ENCODE assay signal across 8 cellular contexts in genomic region chr6:130366011-130366963, GRCh38. TPM values are rescaled to one million over a fixed set of nuclear protein-coding genes. Genes with fewer than 3 reads are reported as not detected.
A peak's percentile ranks its signal among the peaks of the same experiment; 100 is the strongest.
DNase-seq lines count a peak whose midpoint lies in the region; TF ChIP-seq lines count a peak whose summit lies in the region.

Gene TMEM200A, plus strand, starts transcription at chr6:130366017. Its CDS starts 74,406 bp downstream, at chr6:130440423.

- H3K27me3 ChIP-seq in vagina = no peaks in the 10 kb centered on the region

- peak within 1 kb of the TSS; percentile 55 to 65 for H3K4me3 ChIP-seq in vagina

- no peaks in the 10 kb centered on the region for H3K36me3 ChIP-seq in vagina

- H3K4me1 ChIP-seq in vagina = peaks cover 15% of the 10 kb centered on the region

- TF ChIP-seq CTCF in vagina (IDR thresholded peaks at IDR 0.05) = no peak

- peak in 1 of 2 donors; percentile 26 for TF ChIP-seq POLR2A in vagina (IDR thresholded peaks at IDR 0.05)

- intact Hi-C loops in vagina (cut with DNase I) = loop anchor here (10.0 kb wide), 1 partner anchor 329 kb away; no protein-coding TSS in a partner anchor

- peak within 1 kb of the TSS; percentile 78 for H3K27ac ChIP-seq in vagina

- no peaks in the 10 kb centered on the region for H3K9me3 ChIP-seq in vagina

- peak; percentile 9 for DNase-seq in activated CD4-positive, CD25-positive, alpha-beta regulatory T cell treated with anti-CD3 and anti-CD28 coated beads, Interleukin-2, amount 50 U/mL, for 16 hours (ENCODE audit: low read depth, low spot score)
- DNase-seq in activated CD4-positive, CD25-positive, alpha-beta regulatory T cell (lab: John Stamatoyannopoulos, UW) = no peak
- DNase-seq in MV-4-11 (lab: John Stamatoyannopoulos, UW) (peak; percentile 23), activated gamma-delta T cell (lab: John Stamatoyannopoulos, UW) (peak; percentile 20), glomerular visceral epithelial cell (ENCODE audit: extremely low spot score) (peak; percentile 8), occipital lobe (lab: John Stamatoyannopoulos, UW) (peak; percentile 3), vagina (ENCODE audit: extremely low spot score in 2 of 2) (no peak), DMS79 treated with DMSO at 0.1 percent for 48 hours (lab: John Stamatoyannopoulos, UW) (no peak)

RNA-seq across cellular contexts. Expression of gene TMEM200A, which starts in this region (rescaled TPM):
- total RNA-seq in occipital lobe (34.0 TPM), vagina (3.9 TPM)

Comparison
In these comparisons a context has a peak if more than half of its experiments do, and no peak if none do; other contexts are left out.
1. DNase-seq: peak in activated CD4-positive, CD25-positive, alpha-beta regulatory T cell treated with anti-CD3 and anti-CD28 coated beads, Interleukin-2, amount 50 U/mL, for 16 hours (single experiment), MV-4-11 (single experiment), activated gamma-delta T cell (single experiment), glomerular visceral epithelial cell (single experiment) and occipital lobe (single experiment); none in activated CD4-positive, CD25-positive, alpha-beta regulatory T cell (0 of 4), vagina (0 of 2) and DMS79 treated with DMSO at 0.1 percent for 48 hours (single experiment).